8 cellular contexts compared by ENCODE assay signal in the genomic region with DNA sequence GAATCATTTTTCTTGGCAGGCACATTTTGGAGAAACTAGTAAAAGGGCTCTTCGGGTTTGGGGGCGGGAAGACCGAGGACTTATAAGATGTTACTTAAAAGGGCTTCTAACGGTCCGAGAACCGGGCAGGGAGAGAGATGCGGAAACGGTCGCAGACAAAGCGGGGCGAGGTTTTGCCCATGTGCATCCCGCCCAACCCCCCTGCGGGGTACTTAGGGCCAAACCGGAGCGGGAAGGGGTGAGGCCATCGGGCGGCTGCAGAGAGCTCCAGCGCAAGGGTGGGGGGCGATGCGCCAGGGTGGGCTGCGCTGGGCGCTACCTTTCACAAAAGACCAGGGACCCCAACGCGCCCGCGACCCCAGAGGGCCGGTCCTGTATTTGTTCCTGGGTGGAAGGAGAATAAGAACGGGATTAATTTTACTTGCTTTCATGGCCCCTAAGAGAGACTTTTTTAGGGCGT. TPM values are rescaled to one million over a fixed set of nuclear protein-coding genes. Genes with fewer than 3 reads are reported as not detected.
A peak's percentile ranks its signal among the peaks of the same experiment; 100 is the strongest.
DNase-seq lines count a peak whose midpoint lies in the region; ATAC-seq, FAIRE-seq and TF ChIP-seq lines count a peak whose summit lies in the region.

No MANE protein-coding gene starts in this region.

- peak overlapping the region; percentile 98 for H3K4me3 ChIP-seq in fibroblast of villous mesenchyme (ENCODE audit: low read depth, low read length)
- peak overlapping the region; percentile 64 to 87 (median 76) for H3K4me3 ChIP-seq in upper lobe of left lung

- no peak for FAIRE-seq in HTR-8/SVneo (lab: Jason Lieb, UNC)

- H3K27me3 ChIP-seq in upper lobe of left lung, result no peaks in the 10 kb centered on the region

- H3K36me3 Mint-ChIP-seq in neural crest cell (ENCODE audit: low read depth), result peaks cover 60% of the 10 kb centered on the region

- no peak for TF ChIP-seq EP300 in upper lobe of left lung (IDR thresholded peaks at IDR 0.05)

- no peaks in the 10 kb centered on the region for H3K9me3 ChIP-seq in upper lobe of left lung

- peaks cover 72% of the 10 kb centered on the region for H3K4me1 Mint-ChIP-seq in neural crest cell

- 0 to 1% methylated on average over 25 to 27 of the region's 29 CpGs for whole genome bisulfite sequencing in upper lobe of left lung, 2 donors

- H3K27ac ChIP-seq in upper lobe of left lung, result peak overlapping the region; percentile 91 to 95 (median 92)

- peak; percentile 24 to 31 for ATAC-seq in upper lobe of left lung (ENCODE audit: low FRiP score in 2 of 2)

- peak; percentile 44 for DNase-seq in Ammon's horn (ENCODE audit: low spot score)
- peak; percentile 61 for DNase-seq in HK-2 (ENCODE audit: unreplicated experiment)
- DNase-seq in OCI-M1 (lab: John Stamatoyannopoulos, UW), result peak; percentile 84
- peak; percentile 88 for DNase-seq in activated effector memory CD4-positive, alpha-beta T cell treated with anti-CD3 and anti-CD28 coated beads, Interleukin-2, amount 50 U/mL, for 16 hours
- DNase-seq in fibroblast of villous mesenchyme (ENCODE audit: low read depth), result peak; percentile 49
- peak; percentile 53 for DNase-seq in neural crest cell (ENCODE audit: low read depth, low spot score)
- peak; percentile 87 to 91 for DNase-seq in upper lobe of left lung
- no peak for DNase-seq in HTR-8/SVneo (ENCODE audit: insufficient read length, low spot score)

- H3K27me3 Mint-ChIP-seq in neural crest cell (ENCODE audit: low read depth), result peaks cover 54% of the 10 kb centered on the region

- peaks cover 7% of the 10 kb centered on the region for H3K9me3 Mint-ChIP-seq in neural crest cell

- peaks cover 24 to 37% (median 29%) of the 10 kb centered on the region in 4 donors for H3K36me3 ChIP-seq in upper lobe of left lung

- TF ChIP-seq CTCF in fibroblast of villous mesenchyme (IDR thresholded peaks at IDR 0.05; ENCODE audit: insufficient read depth, low read depth, low read length) (no peak), neural crest cell (conservative IDR thresholded peaks at IDR 0.05) (no peak), upper lobe of left lung (IDR thresholded peaks at IDR 0.05) (no peak)

- no peak for TF ChIP-seq POLR2A in upper lobe of left lung (IDR thresholded peaks at IDR 0.05)

- peak overlapping the region; percentile 100 for H3K27ac Mint-ChIP-seq in neural crest cell (ENCODE audit: unreplicated experiment)

- peaks cover 41 to 68% (median 60%) of the 10 kb centered on the region in 4 donors for H3K4me1 ChIP-seq in upper lobe of left lung

- peak overlapping the region; percentile 99 for H3K4me3 Mint-ChIP-seq in neural crest cell

RNA-seq across cellular contexts. Expression of gene TUBB, which starts 0.6 kb away (rescaled TPM):
- total RNA-seq in fibroblast of villous mesenchyme, result 590 and 713 TPM in 2 replicates
- total RNA-seq in neural crest cell, result 1,986 and 2,086 TPM in 2 replicates
- 100 to 1,000 TPM in 4 of 6 donors, 10 to 100 TPM in 2; 71.2 to 347 (median 149) TPM for total RNA-seq in upper lobe of left lung

RNA-seq across cellular contexts. Expression of gene MDC1, which starts 3.7 kb away (rescaled TPM):
- total RNA-seq in fibroblast of villous mesenchyme, result 3.2 and 4.7 TPM in 2 replicates
- 104 and 107 TPM in 2 replicates for total RNA-seq in neural crest cell
- 10 to 100 TPM; 13.5 to 33.5 (median 24.2) TPM for total RNA-seq in upper lobe of left lung

RNA-seq across cellular contexts. Expression of gene FLOT1, which starts 21.7 kb away (rescaled TPM):
- total RNA-seq in fibroblast of villous mesenchyme (107 and 119 TPM in 2 replicates), neural crest cell (100 and 106 TPM in 2 replicates), upper lobe of left lung (100 to 1,000 TPM; 133 to 212 (median 143) TPM)

RNA-seq across cellular contexts. Expression of gene IER3, which starts 23.6 kb away (rescaled TPM):
- total RNA-seq in fibroblast of villous mesenchyme (132 and 187 TPM in 2 replicates), neural crest cell (4.8 and 6.3 TPM in 2 replicates), upper lobe of left lung (10 to 100 TPM in 4 of 6 donors, 1 to 10 TPM in 2; 4.2 to 61.1 (median 19.8) TPM)

RNA-seq across cellular contexts. Expression of gene NRM, which starts 30.0 kb away (rescaled TPM):
- total RNA-seq in fibroblast of villous mesenchyme (3.5 and 5.5 TPM in 2 replicates), neural crest cell (66.5 and 69.2 TPM in 2 replicates), upper lobe of left lung (10 to 100 TPM in 1 of 6 donors, 1 to 10 TPM in 5; 3.3 to 13.4 (median 7.2) TPM)
